Comparison of ENCODE assay signal across 2 cellular contexts in the genomic region with DNA sequence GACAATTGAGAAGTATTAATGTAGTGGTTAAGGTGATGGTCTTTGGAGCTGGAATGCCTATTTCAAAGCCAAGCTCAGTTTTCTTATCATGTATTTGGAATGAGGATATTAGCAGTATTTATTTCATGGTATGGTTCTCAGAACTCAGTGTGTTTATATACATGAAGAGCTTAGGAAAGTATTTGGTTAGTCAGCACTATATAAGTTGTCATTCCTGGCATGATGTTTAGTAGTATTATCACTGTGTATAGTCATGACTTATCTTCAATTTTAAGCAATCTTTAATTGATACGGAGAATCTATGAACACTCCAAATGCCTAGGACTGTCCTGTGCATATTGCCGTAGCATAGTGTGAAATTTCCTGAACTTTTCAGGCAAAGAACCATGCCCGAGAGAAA.
TF ChIP-seq lines count a peak whose summit lies in the region.

No MANE protein-coding gene starts in this region.

TF ChIP-seq in SK-N-SH, 30 proteins besides CTCF, POLR2A, EP300 and RAD21:
- TF ChIP-seq, protein P1, sequence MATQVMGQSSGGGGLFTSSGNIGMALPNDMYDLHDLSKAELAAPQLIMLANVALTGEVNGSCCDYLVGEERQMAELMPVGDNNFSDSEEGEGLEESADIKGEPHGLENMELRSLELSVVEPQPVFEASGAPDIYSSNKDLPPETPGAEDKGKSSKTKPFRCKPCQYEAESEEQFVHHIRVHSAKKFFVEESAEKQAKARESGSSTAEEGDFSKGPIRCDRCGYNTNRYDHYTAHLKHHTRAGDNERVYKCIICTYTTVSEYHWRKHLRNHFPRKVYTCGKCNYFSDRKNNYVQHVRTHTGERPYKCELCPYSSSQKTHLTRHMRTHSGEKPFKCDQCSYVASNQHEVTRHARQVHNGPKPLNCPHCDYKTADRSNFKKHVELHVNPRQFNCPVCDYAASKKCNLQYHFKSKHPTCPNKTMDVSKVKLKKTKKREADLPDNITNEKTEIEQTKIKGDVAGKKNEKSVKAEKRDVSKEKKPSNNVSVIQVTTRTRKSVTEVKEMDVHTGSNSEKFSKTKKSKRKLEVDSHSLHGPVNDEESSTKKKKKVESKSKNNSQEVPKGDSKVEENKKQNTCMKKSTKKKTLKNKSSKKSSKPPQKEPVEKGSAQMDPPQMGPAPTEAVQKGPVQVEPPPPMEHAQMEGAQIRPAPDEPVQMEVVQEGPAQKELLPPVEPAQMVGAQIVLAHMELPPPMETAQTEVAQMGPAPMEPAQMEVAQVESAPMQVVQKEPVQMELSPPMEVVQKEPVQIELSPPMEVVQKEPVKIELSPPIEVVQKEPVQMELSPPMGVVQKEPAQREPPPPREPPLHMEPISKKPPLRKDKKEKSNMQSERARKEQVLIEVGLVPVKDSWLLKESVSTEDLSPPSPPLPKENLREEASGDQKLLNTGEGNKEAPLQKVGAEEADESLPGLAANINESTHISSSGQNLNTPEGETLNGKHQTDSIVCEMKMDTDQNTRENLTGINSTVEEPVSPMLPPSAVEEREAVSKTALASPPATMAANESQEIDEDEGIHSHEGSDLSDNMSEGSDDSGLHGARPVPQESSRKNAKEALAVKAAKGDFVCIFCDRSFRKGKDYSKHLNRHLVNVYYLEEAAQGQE (IDR thresholded peaks at IDR 0.05; ENCODE audit: low read depth, low read length): no peak

TF ChIP-seq in SK-N-SH treated with all-trans-retinoic acid at 6 μM for 48 hours, 23 proteins besides CTCF, POLR2A, EP300 and RAD21:
- no peak for TF ChIP-seq TOX (CRISPR knock-in tag; IDR thresholded peaks at IDR 0.05; ENCODE audit: borderline replicate concordance)
- TF ChIP-seq ZNF8 (CRISPR knock-in tag; IDR thresholded peaks at IDR 0.05): no peak
- TF ChIP-seq, protein P2, sequence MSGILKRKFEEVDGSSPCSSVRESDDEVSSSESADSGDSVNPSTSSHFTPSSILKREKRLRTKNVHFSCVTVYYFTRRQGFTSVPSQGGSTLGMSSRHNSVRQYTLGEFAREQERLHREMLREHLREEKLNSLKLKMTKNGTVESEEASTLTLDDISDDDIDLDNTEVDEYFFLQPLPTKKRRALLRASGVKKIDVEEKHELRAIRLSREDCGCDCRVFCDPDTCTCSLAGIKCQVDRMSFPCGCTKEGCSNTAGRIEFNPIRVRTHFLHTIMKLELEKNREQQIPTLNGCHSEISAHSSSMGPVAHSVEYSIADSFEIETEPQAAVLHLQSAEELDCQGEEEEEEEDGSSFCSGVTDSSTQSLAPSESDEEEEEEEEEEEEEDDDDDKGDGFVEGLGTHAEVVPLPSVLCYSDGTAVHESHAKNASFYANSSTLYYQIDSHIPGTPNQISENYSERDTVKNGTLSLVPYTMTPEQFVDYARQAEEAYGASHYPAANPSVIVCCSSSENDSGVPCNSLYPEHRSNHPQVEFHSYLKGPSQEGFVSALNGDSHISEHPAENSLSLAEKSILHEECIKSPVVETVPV (CRISPR knock-in tag; IDR thresholded peaks at IDR 0.05): no peak
- no peak for TF ChIP-seq ISL1 (CRISPR knock-in tag; IDR thresholded peaks at IDR 0.05)
- TF ChIP-seq, protein P3, sequence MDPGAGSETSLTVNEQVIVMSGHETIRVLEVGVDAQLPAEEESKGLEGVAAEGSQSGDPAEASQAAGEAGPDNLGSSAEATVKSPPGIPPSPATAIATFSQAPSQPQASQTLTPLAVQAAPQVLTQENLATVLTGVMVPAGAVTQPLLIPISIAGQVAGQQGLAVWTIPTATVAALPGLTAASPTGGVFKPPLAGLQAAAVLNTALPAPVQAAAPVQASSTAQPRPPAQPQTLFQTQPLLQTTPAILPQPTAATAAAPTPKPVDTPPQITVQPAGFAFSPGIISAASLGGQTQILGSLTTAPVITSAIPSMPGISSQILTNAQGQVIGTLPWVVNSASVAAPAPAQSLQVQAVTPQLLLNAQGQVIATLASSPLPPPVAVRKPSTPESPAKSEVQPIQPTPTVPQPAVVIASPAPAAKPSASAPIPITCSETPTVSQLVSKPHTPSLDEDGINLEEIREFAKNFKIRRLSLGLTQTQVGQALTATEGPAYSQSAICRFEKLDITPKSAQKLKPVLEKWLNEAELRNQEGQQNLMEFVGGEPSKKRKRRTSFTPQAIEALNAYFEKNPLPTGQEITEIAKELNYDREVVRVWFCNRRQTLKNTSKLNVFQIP (CRISPR knock-in tag; IDR thresholded peaks at IDR 0.05; ENCODE audit: borderline replicate concordance, low read depth): no peak
- no peak for TF ChIP-seq OSR1 (CRISPR knock-in tag; IDR thresholded peaks at IDR 0.05)
- no peak for TF ChIP-seq ZFP30 (CRISPR knock-in tag; IDR thresholded peaks at IDR 0.05)
- TF ChIP-seq GLIS3 (CRISPR knock-in tag; IDR thresholded peaks at IDR 0.05): no peak
- no peak for TF ChIP-seq ZNF565 (CRISPR knock-in tag; conservative IDR thresholded peaks at IDR 0.05; ENCODE audit: low read depth)
- TF ChIP-seq BACH2 (CRISPR knock-in tag; IDR thresholded peaks at IDR 0.05; ENCODE audit: borderline replicate concordance): no peak
- TF ChIP-seq ESRRG (CRISPR knock-in tag; IDR thresholded peaks at IDR 0.05): no peak
- TF ChIP-seq PPARA (CRISPR knock-in tag; IDR thresholded peaks at IDR 0.05; ENCODE audit: borderline replicate concordance): no peak
- no peak for TF ChIP-seq RARB (CRISPR knock-in tag; IDR thresholded peaks at IDR 0.05)
- TF ChIP-seq CSDC2 (CRISPR knock-in tag; IDR thresholded peaks at IDR 0.05): no peak
- TF ChIP-seq, protein P4, sequence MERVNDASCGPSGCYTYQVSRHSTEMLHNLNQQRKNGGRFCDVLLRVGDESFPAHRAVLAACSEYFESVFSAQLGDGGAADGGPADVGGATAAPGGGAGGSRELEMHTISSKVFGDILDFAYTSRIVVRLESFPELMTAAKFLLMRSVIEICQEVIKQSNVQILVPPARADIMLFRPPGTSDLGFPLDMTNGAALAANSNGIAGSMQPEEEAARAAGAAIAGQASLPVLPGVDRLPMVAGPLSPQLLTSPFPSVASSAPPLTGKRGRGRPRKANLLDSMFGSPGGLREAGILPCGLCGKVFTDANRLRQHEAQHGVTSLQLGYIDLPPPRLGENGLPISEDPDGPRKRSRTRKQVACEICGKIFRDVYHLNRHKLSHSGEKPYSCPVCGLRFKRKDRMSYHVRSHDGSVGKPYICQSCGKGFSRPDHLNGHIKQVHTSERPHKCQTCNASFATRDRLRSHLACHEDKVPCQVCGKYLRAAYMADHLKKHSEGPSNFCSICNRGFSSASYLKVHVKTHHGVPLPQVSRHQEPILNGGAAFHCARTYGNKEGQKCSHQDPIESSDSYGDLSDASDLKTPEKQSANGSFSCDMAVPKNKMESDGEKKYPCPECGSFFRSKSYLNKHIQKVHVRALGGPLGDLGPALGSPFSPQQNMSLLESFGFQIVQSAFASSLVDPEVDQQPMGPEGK (CRISPR knock-in tag; IDR thresholded peaks at IDR 0.05; ENCODE audit: borderline replicate concordance): no peak
- no peak for TF ChIP-seq ZC3H10 (CRISPR knock-in tag; IDR thresholded peaks at IDR 0.05)
- no peak for TF ChIP-seq ZFP3 (CRISPR knock-in tag; IDR thresholded peaks at IDR 0.05)
- TF ChIP-seq, protein P5, sequence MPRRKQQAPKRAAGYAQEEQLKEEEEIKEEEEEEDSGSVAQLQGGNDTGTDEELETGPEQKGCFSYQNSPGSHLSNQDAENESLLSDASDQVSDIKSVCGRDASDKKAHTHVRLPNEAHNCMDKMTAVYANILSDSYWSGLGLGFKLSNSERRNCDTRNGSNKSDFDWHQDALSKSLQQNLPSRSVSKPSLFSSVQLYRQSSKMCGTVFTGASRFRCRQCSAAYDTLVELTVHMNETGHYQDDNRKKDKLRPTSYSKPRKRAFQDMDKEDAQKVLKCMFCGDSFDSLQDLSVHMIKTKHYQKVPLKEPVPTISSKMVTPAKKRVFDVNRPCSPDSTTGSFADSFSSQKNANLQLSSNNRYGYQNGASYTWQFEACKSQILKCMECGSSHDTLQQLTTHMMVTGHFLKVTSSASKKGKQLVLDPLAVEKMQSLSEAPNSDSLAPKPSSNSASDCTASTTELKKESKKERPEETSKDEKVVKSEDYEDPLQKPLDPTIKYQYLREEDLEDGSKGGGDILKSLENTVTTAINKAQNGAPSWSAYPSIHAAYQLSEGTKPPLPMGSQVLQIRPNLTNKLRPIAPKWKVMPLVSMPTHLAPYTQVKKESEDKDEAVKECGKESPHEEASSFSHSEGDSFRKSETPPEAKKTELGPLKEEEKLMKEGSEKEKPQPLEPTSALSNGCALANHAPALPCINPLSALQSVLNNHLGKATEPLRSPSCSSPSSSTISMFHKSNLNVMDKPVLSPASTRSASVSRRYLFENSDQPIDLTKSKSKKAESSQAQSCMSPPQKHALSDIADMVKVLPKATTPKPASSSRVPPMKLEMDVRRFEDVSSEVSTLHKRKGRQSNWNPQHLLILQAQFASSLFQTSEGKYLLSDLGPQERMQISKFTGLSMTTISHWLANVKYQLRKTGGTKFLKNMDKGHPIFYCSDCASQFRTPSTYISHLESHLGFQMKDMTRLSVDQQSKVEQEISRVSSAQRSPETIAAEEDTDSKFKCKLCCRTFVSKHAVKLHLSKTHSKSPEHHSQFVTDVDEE (CRISPR knock-in tag; IDR thresholded peaks at IDR 0.05): no peak
